In genomic region chr7:11194492-11194891, GRCh38 we compare ENCODE assay signal across 19 cellular contexts.
DNase-seq lines count a peak whose midpoint lies in the region; ATAC-seq and TF ChIP-seq lines count a peak whose summit lies in the region.
"Had no signal": no experiment of that assay in that cellular context is flagged by ENCODE, and none has a peak within 500 bp of the region (broad histone marks: within the 10 kb centered on the region; RNA-seq: fewer than 3 reads in every experiment).

No MANE protein-coding gene starts in this region.

- WGBS in heart right ventricle, 2 donors: 81 to 88% methylated on average over 3 of the region's 3 CpGs
- 28% methylated on average over 3 of the region's 3 CpGs for WGBS in right lobe of liver (ENCODE audit: insufficient coverage, low coverage, low lambda C conversion rate, missing lambda C conversion rate)

- TF ChIP-seq CTCF in heart right ventricle (IDR thresholded peaks at IDR 0.05) (no peak), right lobe of liver (IDR thresholded peaks at IDR 0.05) (no peak), Peyer's patch (IDR thresholded peaks at IDR 0.05) (no peak)

- H3K4me1 ChIP-seq in heart right ventricle: peaks cover 0 to 18% (median 2%) of the 10 kb centered on the region in 9 donors
- peaks cover 58% of the 10 kb centered on the region for H3K4me1 ChIP-seq in adipocyte (ENCODE audit: control insufficient read depth, insufficient read depth, low read length)
- peaks cover 0 to 35% (median 0%) of the 10 kb centered on the region in 4 donors for H3K4me1 ChIP-seq in right lobe of liver
- peaks cover 7 to 50% (median 42%) of the 10 kb centered on the region in 5 donors for H3K4me1 ChIP-seq in subcutaneous abdominal adipose tissue (ENCODE audit: control insufficient read depth in 5 of 5, insufficient read depth in 5 of 5, low read length in 5 of 5)
- peaks cover 0 to 7% (median 0%) of the 10 kb centered on the region in 4 donors for H3K4me1 ChIP-seq in Peyer's patch
- H3K4me1 ChIP-seq: BLaER1 treated with 17β-estradiol and CSF1 and Interleukin-3, amounts not matched to agents 10 nM and 100 nM had no signal

- TF ChIP-seq POLR2A in right lobe of liver (IDR thresholded peaks at IDR 0.05) (no peak), Peyer's patch (IDR thresholded peaks at IDR 0.05) (no peak)

- H3K27me3 ChIP-seq in heart right ventricle (peaks cover 0 to 3% (median 0%) of the 10 kb centered on the region in 7 donors), adipocyte (replicated peaks; ENCODE audit: control insufficient read depth, insufficient read depth, low read length) (no peaks in the 10 kb centered on the region), right lobe of liver (no peaks in the 10 kb centered on the region), subcutaneous abdominal adipose tissue (ENCODE audit: control insufficient read depth in 5 of 5, insufficient read depth in 4 of 5, low read length in 5 of 5) (no peaks in the 10 kb centered on the region), Peyer's patch (no peaks in the 10 kb centered on the region)
- H3K27me3 ChIP-seq: BLaER1 treated with 17β-estradiol and CSF1 and Interleukin-3, amounts not matched to agents 10 nM and 100 nM had no signal

- ATAC-seq in left ventricle myocardium superior: peak; percentile 32
- no peak for ATAC-seq in heart right ventricle
- ATAC-seq in right lobe of liver: peak in 3 of 4 donors; percentile 22 to 42 (median 42)

- H3K9me3 ChIP-seq in heart right ventricle (no peaks in the 10 kb centered on the region), adipocyte (ENCODE audit: control insufficient read depth, low read length) (no peaks in the 10 kb centered on the region), right lobe of liver (no peaks in the 10 kb centered on the region), subcutaneous abdominal adipose tissue (ENCODE audit: control insufficient read depth in 5 of 5, low read length in 5 of 5) (no peaks in the 10 kb centered on the region), Peyer's patch (no peaks in the 10 kb centered on the region)

- H3K9ac ChIP-seq in adipocyte (ENCODE audit: low read length) (peak overlapping the region; percentile 87), subcutaneous abdominal adipose tissue (ENCODE audit: low read length in 5 of 5) (peak overlapping the region in 4 of 5 donors; percentile 51 to 88 (median 75))
- H3K9ac ChIP-seq: BLaER1 treated with 17β-estradiol and CSF1 and Interleukin-3, amounts not matched to agents 10 nM and 100 nM had no signal

- H3K4me3 ChIP-seq in heart right ventricle: peak overlapping the region in 2 of 10 donors; percentile 4 to 56
- H3K4me3 ChIP-seq in adipocyte (ENCODE audit: low read length): peak overlapping the region; percentile 83
- peak overlapping the region; percentile 20 to 56 (median 53) for H3K4me3 ChIP-seq in right lobe of liver
- H3K4me3 ChIP-seq in subcutaneous abdominal adipose tissue (ENCODE audit: low read depth in 1 of 5, low read length in 5 of 5): peak overlapping the region; percentile 26 to 66 (median 57)
- peak overlapping the region in 2 of 4 donors; percentile 2 to 15 for H3K4me3 ChIP-seq in Peyer's patch
- H3K4me3 ChIP-seq: BLaER1 treated with 17β-estradiol and CSF1 and Interleukin-3, amounts not matched to agents 10 nM and 100 nM had no signal

- DNase-seq in left ventricle myocardium superior (no peak), heart right ventricle (no peak), adipocyte (ENCODE audit: low read depth) (peak; percentile 20), right lobe of liver (no peak), Peyer's patch (no peak), NCI-H187 treated with DMSO at 0.1 percent for 48 hours (lab: John Stamatoyannopoulos, UW) (no peak), HuH-7.5 (ENCODE audit: low spot score) (no peak)
- DNase-seq: CD8-positive, alpha-beta memory T cell; DND-41; GF-D8; Karpas-422; MM.1S; NCI-H1105; NCI-H1694; NCI-H2107; NCI-H226; NCI-H524 treated with DMSO at 0.1 percent for 48 hours had no signal

- H3K36me3 ChIP-seq in heart right ventricle: no peaks in the 10 kb centered on the region
- H3K36me3 ChIP-seq in adipocyte (ENCODE audit: control insufficient read depth, insufficient read depth, low read length, severe bottlenecking): no peaks in the 10 kb centered on the region
- peaks cover 0 to 15% (median 0%) of the 10 kb centered on the region in 4 donors for H3K36me3 ChIP-seq in right lobe of liver
- no peaks in the 10 kb centered on the region for H3K36me3 ChIP-seq in subcutaneous abdominal adipose tissue (ENCODE audit: control insufficient read depth in 5 of 5, insufficient read depth in 5 of 5, low read length in 5 of 5)
- H3K36me3 ChIP-seq in Peyer's patch: no peaks in the 10 kb centered on the region
- H3K36me3 ChIP-seq: BLaER1 treated with 17β-estradiol and CSF1 and Interleukin-3, amounts not matched to agents 10 nM and 100 nM had no signal

- no peak overlapping the region for H3K27ac ChIP-seq in heart right ventricle
- H3K27ac ChIP-seq in right lobe of liver: peak overlapping the region; percentile 51 to 71 (median 58)
- H3K27ac ChIP-seq in subcutaneous abdominal adipose tissue (ENCODE audit: low read depth, low read length): peak overlapping the region; percentile 95
- peak overlapping the region in 1 of 4 donors; percentile 62 for H3K27ac ChIP-seq in Peyer's patch
- H3K27ac ChIP-seq: BLaER1 treated with 17β-estradiol and CSF1 and Interleukin-3, amounts not matched to agents 10 nM and 100 nM had no signal

- intact Hi-C loops in left ventricle myocardium superior (cut with micrococcal nuclease): no loop called here
- intact Hi-C loops in heart right ventricle (cut with DNase I): loop anchor here in 1 of 10 donors (10.0 kb wide), 1 partner anchor 220 kb away; the partner anchor contains the start of gene PHF14
- intact Hi-C loops in right lobe of liver (cut with DNase I): no loop called here

Comparison
In these comparisons a context has a peak if more than half of its experiments do, and no peak if none do; other contexts are left out.
1. ATAC-seq: peak in left ventricle myocardium superior (single experiment) and right lobe of liver (3 of 4); none in heart right ventricle (0 of 8).
2. H3K27ac ChIP-seq: peak in right lobe of liver (3 of 3) and subcutaneous abdominal adipose tissue (single experiment); none in heart right ventricle (0 of 10).